ENCODE assay signal across 19 cellular contexts in genomic region chr13:46334423-46334822, GRCh38. TPM values are rescaled to one million over a fixed set of nuclear protein-coding genes. Genes with fewer than 3 reads are reported as not detected.
"Had no signal": no experiment of that assay in that cellular context is flagged by ENCODE, and none has a peak within 500 bp of the region (broad histone marks: within the 10 kb centered on the region; RNA-seq: fewer than 3 reads in every experiment).

No MANE protein-coding gene starts in this region.

- H3K4me1 ChIP-seq: left ventricle myocardium inferior, testis had no signal

- ATAC-seq: mucosa of descending colon had no signal

- H3K27me3 Mint-ChIP-seq: activated CD4-positive, alpha-beta memory T cell treated with anti-CD3 and anti-CD28 coated beads, Interleukin-2, amount 10 ng/mL, durations not matched to agents 7 days and 5 days had no signal

- H3K4me3 ChIP-seq: left ventricle myocardium inferior, mucosa of descending colon, testis, upper lobe of left lung had no signal

- DNase-seq: activated CD4-positive, alpha-beta memory T cell treated with anti-CD3 and anti-CD28 coated beads, Interleukin-2, amount 10 ng/mL, durations not matched to agents 7 days and 5 days; activated CD4-positive, CD25-positive, alpha-beta regulatory T cell treated with anti-CD3 and anti-CD28 coated beads, Interleukin-2, amount 50 U/mL, for 72 hours; activated gamma-delta T cell; aorta; effector memory CD4-positive, alpha-beta T cell; foreskin fibroblast; glutamatergic neuron; hypothalamus; kidney; left ventricle myocardium inferior; mucosa of descending colon; nucleus accumbens; stimulated activated CD4-positive, alpha-beta T cell treated with anti-CD3 and anti-CD28 coated beads, Interleukin-2, amount 100 ng/mL, for 48 hours; stimulated activated naive CD4-positive, alpha-beta T cell treated with Interleukin-2 at 50 U/mL for 16 hours; SW 1271; T1000; testis; upper lobe of left lung had no signal

- H3K27ac ChIP-seq: left ventricle myocardium inferior, testis, upper lobe of left lung had no signal

- H3K4me3 Mint-ChIP-seq: activated CD4-positive, alpha-beta memory T cell treated with anti-CD3 and anti-CD28 coated beads, Interleukin-2, amount 10 ng/mL, durations not matched to agents 7 days and 5 days; nephron had no signal

- H3K27ac Mint-ChIP-seq: activated CD4-positive, alpha-beta memory T cell treated with anti-CD3 and anti-CD28 coated beads, Interleukin-2, amount 10 ng/mL, durations not matched to agents 7 days and 5 days; nephron had no signal

- H3K36me3 ChIP-seq: left ventricle myocardium inferior, upper lobe of left lung had no signal

- H3K9me3 ChIP-seq: mucosa of descending colon, testis had no signal

- H3K27me3 ChIP-seq: testis, upper lobe of left lung had no signal

RNA-seq across cellular contexts. Expression of gene RUBCNL, which starts 52.6 kb away (rescaled TPM):
- total RNA-seq: activated CD4-positive, alpha-beta memory T cell treated with anti-CD3 and anti-CD28 coated beads, Interleukin-2, amount 10 ng/mL, durations not matched to agents 7 days and 5 days had no signal
